ENCODE assay signal across 1 cellular context in genomic region chr7:157402911-157403534, GRCh38.
TF ChIP-seq lines count a peak whose summit lies in the region.

No MANE protein-coding gene starts in this region.

TF ChIP-seq in H1, 55 proteins besides CTCF, POLR2A, EP300 and RAD21:
- TF ChIP-seq POLR2AphosphoS5 (IDR thresholded peaks at IDR 0.05; ENCODE audit: low read depth, low read length): no peak
- no peak for TF ChIP-seq KDM1A (IDR thresholded peaks at IDR 0.05; ENCODE audit: borderline replicate concordance, low read length)
- no peak for TF ChIP-seq HDAC2 (IDR thresholded peaks at IDR 0.05; ENCODE audit: borderline replicate concordance in 1 of 2, low read depth in 2 of 2, low read length in 2 of 2)
- TF ChIP-seq BACH1 (IDR thresholded peaks at IDR 0.05; ENCODE audit: low read length): no peak
- TF ChIP-seq RFX5 (IDR thresholded peaks at IDR 0.05; ENCODE audit: borderline replicate concordance, low read depth, low read length): no peak
- TF ChIP-seq TAF1 (IDR thresholded peaks at IDR 0.05; ENCODE audit: low read depth, low read length): no peak
- TF ChIP-seq MAX (IDR thresholded peaks at IDR 0.05): no peak
- TF ChIP-seq USF2 (IDR thresholded peaks at IDR 0.05; ENCODE audit: low read length): no peak
- TF ChIP-seq NRF1 (IDR thresholded peaks at IDR 0.05; ENCODE audit: low read depth, low read length): no peak
- no peak for TF ChIP-seq CBX5 (IDR thresholded peaks at IDR 0.05; ENCODE audit: low read depth, low read length)
- TF ChIP-seq CREB1 (IDR thresholded peaks at IDR 0.05): no peak
- no peak for TF ChIP-seq ASH2L (IDR thresholded peaks at IDR 0.05; ENCODE audit: low read length)
